Comparison of ENCODE assay signal across 21 cellular contexts in the genomic region with DNA sequence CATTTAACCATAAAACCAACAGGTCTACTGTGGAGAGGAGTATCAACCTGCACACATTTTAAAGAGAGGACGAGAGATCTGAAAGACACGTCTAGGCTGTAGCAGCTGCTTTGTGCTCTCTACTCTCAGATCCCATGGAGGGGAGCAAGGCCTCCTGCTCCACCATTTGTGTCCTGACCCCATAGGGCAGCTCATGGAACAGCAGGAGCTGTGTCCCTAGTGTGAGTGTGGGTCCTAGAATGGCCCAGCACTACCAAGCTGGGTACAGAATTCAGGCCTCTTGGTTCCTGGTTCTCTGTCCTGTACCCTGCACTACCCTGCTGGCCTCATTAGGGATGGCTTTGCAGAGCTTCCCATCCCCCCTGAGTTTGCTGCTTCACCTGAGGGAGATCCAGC.
"Had no signal": no experiment of that assay in that cellular context is flagged by ENCODE, and none has a peak within 500 bp of the region (broad histone marks: within the 10 kb centered on the region; RNA-seq: fewer than 3 reads in every experiment).

No MANE protein-coding gene starts in this region.

- H3K4me3 ChIP-seq: dorsolateral prefrontal cortex, heart left ventricle, pancreas, smooth muscle cell, tibial artery, upper lobe of left lung, uterus had no signal

- H3K4me1 Mint-ChIP-seq: naive thymus-derived CD4-positive, alpha-beta T cell had no signal

- H3K27ac ChIP-seq: heart left ventricle, pancreas, tibial artery, upper lobe of left lung, uterus had no signal

- H3K4me2 ChIP-seq: smooth muscle cell had no signal

- H3K9me3 Mint-ChIP-seq: nephron progenitor cell had no signal

- FAIRE-seq: endometrium, frontal cortex, islet of Langerhans, pancreas had no signal

- H3K27ac Mint-ChIP-seq: nephron progenitor cell, progenitor cell of endocrine pancreas had no signal

- H3K27me3 ChIP-seq: dorsolateral prefrontal cortex, pancreas, upper lobe of left lung, uterus had no signal

- ATAC-seq: esophagus mucosa; heart left ventricle; naive thymus-derived CD4-positive, alpha-beta T cell; pancreas; right cardiac atrium; stimulated activated naive CD8-positive, alpha-beta T cell treated with anti-CD3 and anti-CD28 coated beads, Interleukin-15, Interleukin-2, amounts not matched to agents 100 U/mL and 50 U/mL, for 24 hours had no signal

- H3K4me1 ChIP-seq: heart left ventricle, pancreas, tibial artery, upper lobe of left lung, uterus had no signal

- H3K9me3 ChIP-seq: pancreas, tibial artery, upper lobe of left lung, uterus had no signal

- H3K4me3 Mint-ChIP-seq: naive thymus-derived CD4-positive, alpha-beta T cell; nephron progenitor cell had no signal

- DNase-seq: cortex of kidney; dorsolateral prefrontal cortex; effector CD8-positive, alpha-beta T cell; heart left ventricle; kidney glomerular epithelial cell; mammary epithelial cell; naive thymus-derived CD4-positive, alpha-beta T cell; nephron progenitor cell; pancreas; right cardiac atrium; stimulated activated CD4-positive, alpha-beta T cell treated with anti-CD3 and anti-CD28 coated beads, Interleukin-2, amount 100 ng/mL, for 48 hours; stimulated activated naive CD8-positive, alpha-beta T cell treated with anti-CD3 and anti-CD28 coated beads, Interleukin-15, Interleukin-2, amounts not matched to agents 100 U/mL and 50 U/mL, for 24 hours; tibial artery; upper lobe of left lung; uterus had no signal

- H3K36me3 Mint-ChIP-seq: naive thymus-derived CD4-positive, alpha-beta T cell had no signal

- H3K36me3 ChIP-seq: heart left ventricle, pancreas, tibial artery, upper lobe of left lung, uterus had no signal
